28 cellular contexts compared by ENCODE assay signal in genomic region chr11:122797651-122798050, GRCh38. TPM values are rescaled to one million over a fixed set of nuclear protein-coding genes. Genes with fewer than 3 reads are reported as not detected.
"Had no signal": no experiment of that assay in that cellular context is flagged by ENCODE, and none has a peak within 500 bp of the region (broad histone marks: within the 10 kb centered on the region; RNA-seq: fewer than 3 reads in every experiment).

No MANE protein-coding gene starts in this region.

- H3K4me3 ChIP-seq: adrenal gland, ascending aorta, esophagus squamous epithelium, heart left ventricle, mucosa of descending colon, right atrium auricular region, smooth muscle cell, upper lobe of left lung had no signal

- H3K4me1 ChIP-seq: adrenal gland, ascending aorta, right atrium auricular region had no signal

- H3K36me3 ChIP-seq: ascending aorta, right atrium auricular region had no signal

- DNase-seq: activated CD4-positive, alpha-beta T cell treated with anti-CD3 and anti-CD28 coated beads for 1 hour; activated CD4-positive, alpha-beta T cell treated with anti-CD3 and anti-CD28 coated beads, Interleukin-2, amount 10 ng/mL, durations not matched to agents 7 days and 5 days; activated effector memory CD4-positive, alpha-beta T cell treated with Interleukin-2 at 50 U/mL for 16 hours; activated naive CD4-positive, alpha-beta T cell treated with Interleukin-2 at 50 U/mL for 16 hours; adrenal gland; caudate nucleus; endodermal cell; esophagus squamous epithelium; heart left ventricle; left ventricle myocardium superior; mucosa of descending colon; stimulated activated CD4-positive, alpha-beta T cell treated with anti-CD3 and anti-CD28 coated beads, Interleukin-1b, Interleukin-23, amount 100 ng/mL, for 48 hours; stimulated activated CD4-positive, alpha-beta T cell treated with anti-CD3 and anti-CD28 coated beads, Interleukin-4, amount 100 ng/mL, for 4 hours; stimulated activated CD8-positive, alpha-beta memory T cell treated with anti-CD3 and anti-CD28 coated beads, Interleukin-4, amount 100 ng/mL, for 48 hours; stimulated activated naive CD8-positive, alpha-beta T cell treated with anti-CD3 and anti-CD28 coated beads, Interleukin-15, amount 100 ng/mL, for 72 hours; substantia nigra; SW 1271; T-helper 9 cell; upper lobe of left lung had no signal

- ATAC-seq: heart left ventricle; left ventricle myocardium superior; mucosa of descending colon; natural killer cell treated with Interleukin-12 subunit alpha and Interleukin-12 subunit beta and Interleukin-15 and Interleukin-18, amount 100 ng/mL, for 72 hours; stimulated activated memory B cell treated with anti-CD40 and anti-IgM and Interleukin-4, amounts not matched to agents 10 μg/mL and 1 μg/mL and 100 μg/mL, for 72 hours; stimulated activated naive CD8-positive, alpha-beta T cell treated with anti-CD3 and anti-CD28 coated beads, Interleukin-15, amount 100 ng/mL, for 72 hours had no signal

- H3K27me3 ChIP-seq: adrenal gland, ascending aorta, esophagus squamous epithelium, heart left ventricle, right atrium auricular region, upper lobe of left lung had no signal

- H3K4me2 ChIP-seq: smooth muscle cell had no signal

- H3K27ac ChIP-seq: adrenal gland, ascending aorta, esophagus squamous epithelium, heart left ventricle, right atrium auricular region, upper lobe of left lung had no signal

- H3K9me3 ChIP-seq: adrenal gland, ascending aorta, esophagus squamous epithelium, heart left ventricle, mucosa of descending colon, right atrium auricular region, upper lobe of left lung had no signal

RNA-seq across cellular contexts. Expression of gene CRTAM, which starts 40.6 kb away (rescaled TPM):
- total RNA-seq: ascending aorta, endodermal cell, left ventricle myocardium superior, lung microvascular endothelial cell, mesenteric fat pad, myocyte, pulmonary artery endothelial cell, smooth muscle cell had no signal
- polyA plus RNA-seq: smooth muscle cell had no signal
